Comparison of ENCODE assay signal across 8 cellular contexts in the genomic region with DNA sequence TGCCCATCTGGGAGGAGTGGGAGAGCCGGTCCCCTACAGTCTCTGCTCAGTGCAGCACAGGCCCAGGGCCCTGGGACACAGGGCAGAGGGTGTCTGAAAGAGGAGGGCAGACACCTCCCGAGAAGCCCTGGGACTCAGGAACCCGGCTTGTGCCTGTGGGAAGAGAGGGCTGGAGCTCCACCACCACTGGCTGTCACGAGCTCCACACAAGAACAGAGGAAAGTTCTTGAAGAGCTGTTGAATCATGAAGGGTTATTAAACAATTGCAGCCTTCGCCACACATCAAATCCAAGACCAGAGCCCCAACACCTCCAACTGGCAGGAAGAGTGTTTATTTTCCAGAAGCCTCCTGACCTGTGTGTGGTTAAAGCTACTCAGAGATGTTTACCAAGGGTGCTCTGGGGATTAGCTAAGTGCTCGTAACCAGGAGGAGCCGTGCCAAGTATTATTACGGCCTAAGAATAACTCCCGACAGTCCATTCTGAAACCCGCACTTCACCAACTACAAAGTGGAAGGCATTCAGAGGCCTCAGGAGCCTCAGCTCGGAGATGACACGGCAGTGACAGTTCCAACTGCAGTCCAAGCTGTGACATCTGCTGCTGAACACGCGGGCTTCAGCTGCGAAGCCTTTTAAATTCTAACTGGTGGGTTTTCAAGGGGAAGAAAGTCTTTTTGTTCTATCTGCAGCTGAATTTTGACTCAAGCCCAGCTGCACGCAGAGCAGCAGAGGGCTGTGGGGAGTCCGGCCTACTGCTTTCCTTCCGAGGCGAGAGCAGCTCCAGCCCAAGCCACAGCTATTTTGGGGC.
DNase-seq lines count a peak whose midpoint lies in the region; ATAC-seq, FAIRE-seq and TF ChIP-seq lines count a peak whose summit lies in the region.

No MANE protein-coding gene starts in this region.

- no peak overlapping the region for H3K9ac ChIP-seq in MM.1S (ENCODE audit: low read length)

- H3K4me3 ChIP-seq in bronchial epithelial cell (ENCODE audit: low read depth, low read length) (no peak overlapping the region), MM.1S (ENCODE audit: low read length) (no peak overlapping the region)

- no peak overlapping the region for H3K27ac ChIP-seq in MM.1S (ENCODE audit: low read length)

- H3K4me1 ChIP-seq in MM.1S (ENCODE audit: low read length), result no peaks in the 10 kb centered on the region

- H3K9me3 ChIP-seq in MM.1S (replicated peaks; ENCODE audit: insufficient read depth, low read length), result no peaks in the 10 kb centered on the region

- DNase-seq in COLO668 (lab: John Stamatoyannopoulos, UW; ENCODE audit: unreplicated experiment) (peak; percentile 58), NCI-H187 treated with DMSO at 0.1 percent for 48 hours (lab: John Stamatoyannopoulos, UW) (peak; percentile 96), bronchial epithelial cell (ENCODE audit: low read depth) (peak; percentile 68), midbrain (lab: John Stamatoyannopoulos, UW) (peak; percentile 84), MM.1S (no peak)
- no peak for DNase-seq in activated naive CD4-positive, alpha-beta T cell treated with Interleukin-2 at 50 U/mL for 16 hours
- DNase-seq in activated CD8-positive, alpha-beta memory T cell treated with anti-CD3 and anti-CD28 coated beads, Interleukin-2, amount 50 U/mL, for 4 hours, result no peak

- FAIRE-seq in bronchial epithelial cell (lab: Jason Lieb, UNC), result peak; percentile 76

- H2AFZ ChIP-seq in MM.1S (ENCODE audit: low read length), result no peak overlapping the region

- ATAC-seq in GM19351 (IDR thresholded peaks at IDR 0.05; ENCODE audit: unreplicated experiment), result no peak

- H3K36me3 ChIP-seq in bronchial epithelial cell (ENCODE audit: control insufficient read depth, insufficient read depth, low read length) (no peaks in the 10 kb centered on the region), MM.1S (replicated peaks; ENCODE audit: insufficient read depth, low read length) (no peaks in the 10 kb centered on the region)

- TF ChIP-seq CTCF in bronchial epithelial cell (IDR thresholded peaks at IDR 0.05; ENCODE audit: insufficient read depth, low read length, severe bottlenecking) (no peak), MM.1S (IDR thresholded peaks at IDR 0.05; ENCODE audit: low read length) (no peak)

- H3K27me3 ChIP-seq in bronchial epithelial cell (ENCODE audit: control insufficient read depth, insufficient read depth, low read length), result peaks cover 2% of the 10 kb centered on the region
- H3K27me3 ChIP-seq in MM.1S (replicated peaks; ENCODE audit: insufficient read depth, low read length), result no peaks in the 10 kb centered on the region

- H3K4me2 ChIP-seq in MM.1S (ENCODE audit: low read depth, low read length), result no peak overlapping the region

- H3F3A ChIP-seq in MM.1S (ENCODE audit: insufficient read depth, low read length), result no peaks in the 10 kb centered on the region

- no peaks in the 10 kb centered on the region for H3K9me2 ChIP-seq in MM.1S (replicated peaks; ENCODE audit: insufficient read depth, low read length)

- H4K20me1 ChIP-seq in MM.1S (ENCODE audit: insufficient read depth, low read length), result no peaks in the 10 kb centered on the region

- no peaks in the 10 kb centered on the region for H3K79me2 ChIP-seq in MM.1S (ENCODE audit: low read length)

Comparison
In these comparisons a context has a peak if more than half of its experiments do, and no peak if none do; other contexts are left out.
1. DNase-seq: peak in COLO668 (single experiment), NCI-H187 treated with DMSO at 0.1 percent for 48 hours (single experiment), bronchial epithelial cell (single experiment) and midbrain (single experiment); none in activated naive CD4-positive, alpha-beta T cell treated with Interleukin-2 at 50 U/mL for 16 hours (single experiment), activated CD8-positive, alpha-beta memory T cell treated with anti-CD3 and anti-CD28 coated beads, Interleukin-2, amount 50 U/mL, for 4 hours (single experiment) and MM.1S (single experiment).